In the genomic region with DNA sequence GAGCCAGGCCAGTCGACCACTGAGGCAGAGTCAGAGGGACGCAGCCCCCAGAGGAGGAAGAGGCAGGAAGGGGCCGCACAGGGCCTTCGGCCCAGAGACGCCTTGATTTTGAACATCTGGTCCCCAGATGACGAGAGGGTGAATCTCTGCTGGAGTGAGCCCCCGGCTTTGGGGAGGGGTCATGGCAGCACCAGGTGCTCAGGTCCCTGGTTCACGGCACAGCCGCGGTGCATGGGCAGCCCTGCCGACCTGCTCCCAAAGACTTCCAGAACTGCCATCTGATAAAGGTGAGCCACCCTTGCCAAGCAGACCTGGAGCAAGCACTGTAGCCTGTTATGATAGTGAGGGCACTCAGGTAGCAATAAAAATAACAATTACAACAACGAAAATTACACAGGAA, we compare ENCODE assay signal across 22 cellular contexts. TPM values are rescaled to one million over a fixed set of nuclear protein-coding genes. Genes with fewer than 3 reads are reported as not detected.
DNase-seq lines count a peak whose midpoint lies in the region; ATAC-seq and TF ChIP-seq lines count a peak whose summit lies in the region.
"Had no signal": no experiment of that assay in that cellular context is flagged by ENCODE, and none has a peak within 500 bp of the region (broad histone marks: within the 10 kb centered on the region; RNA-seq: fewer than 3 reads in every experiment).

No MANE protein-coding gene starts in this region.

- H3K9me3 Mint-ChIP-seq in activated CD4-positive, alpha-beta T cell treated with anti-CD3 and anti-CD28 coated beads, Interleukin-2, amount 10 ng/mL, durations not matched to agents 24 days and 14 days: no peaks in the 10 kb centered on the region
- H3K9me3 Mint-ChIP-seq in WTC11: no peaks in the 10 kb centered on the region
- H3K9me3 Mint-ChIP-seq: activated T-helper 2 cell treated with anti-CD3 and anti-CD28 coated beads, Interferon-gamma antibody, Interleukin-2, Interleukin-4, amounts not matched to agents 10 μg/mL and 5 μg/mL and 100 μg/mL, durations not matched to agents 14 hours and 24 hours and 36 hours had no signal

- peaks cover 45% of the 10 kb centered on the region for H3K36me3 ChIP-seq in neutrophil
- H3K36me3 ChIP-seq in mucosa of descending colon (ENCODE audit: low read depth): no peaks in the 10 kb centered on the region
- H3K36me3 ChIP-seq: breast epithelium, uterus had no signal

- peaks cover 46% of the 10 kb centered on the region for H3K36me3 Mint-ChIP-seq in activated CD4-positive, alpha-beta T cell treated with anti-CD3 and anti-CD28 coated beads, Interleukin-2, amount 10 ng/mL, durations not matched to agents 24 days and 14 days (ENCODE audit: low read depth)
- peaks cover 62% of the 10 kb centered on the region for H3K36me3 Mint-ChIP-seq in WTC11

- intact Hi-C loops in activated CD4-positive, alpha-beta T cell treated with anti-CD3 and anti-CD28 coated beads, Interleukin-2, amount 10 ng/mL, durations not matched to agents 24 days and 14 days (cut with micrococcal nuclease): no loop called here
- intact Hi-C loops in mucosa of descending colon (cut with DNase I, micrococcal nuclease): no loop called here

- TF ChIP-seq CTCF in GM12864 (IDR thresholded peaks at IDR 0.05; ENCODE audit: low read depth, low read length, missing control alignments) (no peak), WTC11 (IDR thresholded peaks at IDR 0.05) (no peak), neutrophil (IDR thresholded peaks at IDR 0.05) (no peak), mucosa of descending colon (IDR thresholded peaks at IDR 0.05) (no peak)

- peak overlapping the region; percentile 64 for H3K4me3 ChIP-seq in GM12864 (ENCODE audit: low read depth, low read length)
- peak overlapping the region; percentile 71 to 74 for H3K4me3 ChIP-seq in neutrophil (ENCODE audit: low read depth in 1 of 2, low read length in 1 of 2)
- H3K4me3 ChIP-seq in mucosa of descending colon: no peak overlapping the region
- H3K4me3 ChIP-seq: adrenal gland, breast epithelium, coronary artery, right atrium auricular region, uterus had no signal

- CTCF ChIA-PET in WTC11 (lab: Charles Lee): no interaction called here

- POLR2A ChIA-PET in WTC11 (lab: Charles Lee): no interaction called here

- peak overlapping the region; percentile 99 for H3K27ac ChIP-seq in neutrophil
- H3K27ac ChIP-seq: breast epithelium, coronary artery, right atrium auricular region, uterus had no signal

- H3K9me3 ChIP-seq in neutrophil: no peaks in the 10 kb centered on the region
- H3K9me3 ChIP-seq in mucosa of descending colon: no peaks in the 10 kb centered on the region
- H3K9me3 ChIP-seq: adrenal gland, breast epithelium, right atrium auricular region, uterus had no signal

- H3K27me3 ChIP-seq in neutrophil: no peaks in the 10 kb centered on the region
- H3K27me3 ChIP-seq: adrenal gland, breast epithelium, right atrium auricular region, uterus had no signal

- no peak for DNase-seq in activated CD4-positive, alpha-beta T cell treated with anti-CD3 and anti-CD28 coated beads, Interleukin-2, amount 10 ng/mL, durations not matched to agents 24 days and 14 days
- no peak for DNase-seq in activated CD4-positive, alpha-beta T cell treated with anti-CD3 and anti-CD28 coated beads, Interleukin-2, amount 50 U/mL, for 4 hours
- no peak for DNase-seq in GM12864 (ENCODE audit: low read depth)
- no peak for DNase-seq in WTC11 (ENCODE audit: low spot score)
- DNase-seq in mucosa of descending colon: no peak
- no peak for DNase-seq in amniotic stem cell (lab: John Stamatoyannopoulos, UW)
- DNase-seq: activated CD8-positive, alpha-beta T cell treated with anti-CD3 and anti-CD28 coated beads, Interleukin-2, amount 10 ng/mL, durations not matched to agents 7 days and 5 days; adrenal gland; left ventricle myocardium superior; NCI-H146; SHP77; stimulated activated CD4-positive, alpha-beta T cell treated with anti-CD3 and anti-CD28 coated beads, Interleukin-12 subunit alpha, Interleukin-12 subunit beta, amount 100 ng/mL, for 4 hours; uterus had no signal

- ATAC-seq in WTC11: no peak
- ATAC-seq in HG03175 (IDR thresholded peaks at IDR 0.05; ENCODE audit: unreplicated experiment): no peak
- ATAC-seq in mucosa of descending colon: no peak
- ATAC-seq: activated CD8-positive, alpha-beta T cell treated with anti-CD3 and anti-CD28 coated beads, Interleukin-2, amount 10 ng/mL, durations not matched to agents 7 days and 5 days had no signal

- peaks cover 75 to 81% of the 10 kb centered on the region in 2 experiments for H3K4me1 ChIP-seq in neutrophil (ENCODE audit: control insufficient read depth in 1 of 2, insufficient read depth in 1 of 2, low read depth in 1 of 2, low read length in 1 of 2)
- no peaks in the 10 kb centered on the region for H3K4me1 ChIP-seq in mucosa of descending colon (ENCODE audit: low read depth)
- H3K4me1 ChIP-seq: adrenal gland, breast epithelium, right atrium auricular region had no signal

- H3K27me3 Mint-ChIP-seq in activated CD4-positive, alpha-beta T cell treated with anti-CD3 and anti-CD28 coated beads, Interleukin-2, amount 10 ng/mL, durations not matched to agents 24 days and 14 days: no peaks in the 10 kb centered on the region
- no peaks in the 10 kb centered on the region for H3K27me3 Mint-ChIP-seq in WTC11 (ENCODE audit: low read depth)

- H3K27ac Mint-ChIP-seq in activated CD4-positive, alpha-beta T cell treated with anti-CD3 and anti-CD28 coated beads, Interleukin-2, amount 10 ng/mL, durations not matched to agents 24 days and 14 days: peak overlapping the region; percentile 25
- H3K27ac Mint-ChIP-seq in WTC11: 0 out of 2 replicates have a peak overlapping the region, but pooled peaks have one; percentile 27
- H3K27ac Mint-ChIP-seq: activated CD8-positive, alpha-beta T cell treated with anti-CD3 and anti-CD28 coated beads, Interleukin-2, amount 10 ng/mL, durations not matched to agents 7 days and 5 days had no signal

- H3K4me3 Mint-ChIP-seq in activated CD4-positive, alpha-beta T cell treated with anti-CD3 and anti-CD28 coated beads, Interleukin-2, amount 10 ng/mL, durations not matched to agents 24 days and 14 days: no peak overlapping the region
- H3K4me3 Mint-ChIP-seq in WTC11: no peak overlapping the region
- H3K4me3 Mint-ChIP-seq: activated CD8-positive, alpha-beta T cell treated with anti-CD3 and anti-CD28 coated beads, Interleukin-2, amount 10 ng/mL, durations not matched to agents 7 days and 5 days had no signal

- peaks cover 25% of the 10 kb centered on the region for H3K4me1 Mint-ChIP-seq in activated CD4-positive, alpha-beta T cell treated with anti-CD3 and anti-CD28 coated beads, Interleukin-2, amount 10 ng/mL, durations not matched to agents 24 days and 14 days
- H3K4me1 Mint-ChIP-seq in WTC11: no peaks in the 10 kb centered on the region

TF ChIP-seq in WTC11, 78 proteins besides CTCF, POLR2A, EP300 and RAD21:
- TF ChIP-seq, protein P1, sequence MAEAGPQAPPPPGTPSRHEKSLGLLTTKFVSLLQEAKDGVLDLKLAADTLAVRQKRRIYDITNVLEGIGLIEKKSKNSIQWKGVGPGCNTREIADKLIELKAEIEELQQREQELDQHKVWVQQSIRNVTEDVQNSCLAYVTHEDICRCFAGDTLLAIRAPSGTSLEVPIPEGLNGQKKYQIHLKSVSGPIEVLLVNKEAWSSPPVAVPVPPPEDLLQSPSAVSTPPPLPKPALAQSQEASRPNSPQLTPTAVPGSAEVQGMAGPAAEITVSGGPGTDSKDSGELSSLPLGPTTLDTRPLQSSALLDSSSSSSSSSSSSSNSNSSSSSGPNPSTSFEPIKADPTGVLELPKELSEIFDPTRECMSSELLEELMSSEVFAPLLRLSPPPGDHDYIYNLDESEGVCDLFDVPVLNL (CRISPR knock-in tag; IDR thresholded peaks at IDR 0.05; ENCODE audit: borderline replicate concordance, low read depth): no peak
- TF ChIP-seq, protein P2, sequence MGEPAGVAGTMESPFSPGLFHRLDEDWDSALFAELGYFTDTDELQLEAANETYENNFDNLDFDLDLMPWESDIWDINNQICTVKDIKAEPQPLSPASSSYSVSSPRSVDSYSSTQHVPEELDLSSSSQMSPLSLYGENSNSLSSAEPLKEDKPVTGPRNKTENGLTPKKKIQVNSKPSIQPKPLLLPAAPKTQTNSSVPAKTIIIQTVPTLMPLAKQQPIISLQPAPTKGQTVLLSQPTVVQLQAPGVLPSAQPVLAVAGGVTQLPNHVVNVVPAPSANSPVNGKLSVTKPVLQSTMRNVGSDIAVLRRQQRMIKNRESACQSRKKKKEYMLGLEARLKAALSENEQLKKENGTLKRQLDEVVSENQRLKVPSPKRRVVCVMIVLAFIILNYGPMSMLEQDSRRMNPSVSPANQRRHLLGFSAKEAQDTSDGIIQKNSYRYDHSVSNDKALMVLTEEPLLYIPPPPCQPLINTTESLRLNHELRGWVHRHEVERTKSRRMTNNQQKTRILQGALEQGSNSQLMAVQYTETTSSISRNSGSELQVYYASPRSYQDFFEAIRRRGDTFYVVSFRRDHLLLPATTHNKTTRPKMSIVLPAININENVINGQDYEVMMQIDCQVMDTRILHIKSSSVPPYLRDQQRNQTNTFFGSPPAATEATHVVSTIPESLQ (CRISPR knock-in tag; IDR thresholded peaks at IDR 0.05): no peak
- no peak for TF ChIP-seq OVOL2 (CRISPR knock-in tag; IDR thresholded peaks at IDR 0.05; ENCODE audit: borderline replicate concordance)
- TF ChIP-seq ZNF416 (CRISPR knock-in tag; IDR thresholded peaks at IDR 0.05): no peak
- no peak for TF ChIP-seq CREB1 (CRISPR knock-in tag; IDR thresholded peaks at IDR 0.05)
- no peak for TF ChIP-seq ZNF263 (CRISPR knock-in tag; IDR thresholded peaks at IDR 0.05; ENCODE audit: low read depth)
- TF ChIP-seq NR3C1 (CRISPR knock-in tag; conservative IDR thresholded peaks at IDR 0.05; ENCODE audit: low read depth): no peak

RNA-seq across cellular contexts. Expression of a gene that starts 29.8 kb away (rescaled TPM):
- total RNA-seq in activated CD4-positive, alpha-beta T cell treated with anti-CD3 and anti-CD28 coated beads, Interleukin-2, amount 10 ng/mL, durations not matched to agents 24 days and 14 days: 93.2 and 95.6 TPM in 2 replicates
- total RNA-seq in WTC11 (2021) (206 to 215 TPM (median 210 TPM) in 3 replicates), mucosa of descending colon (10 to 100 TPM in 2 of 3 donors, 1 to 10 TPM in 1; 6.7 to 27.2 (median 26.0) TPM)

RNA-seq across cellular contexts. Expression of a gene that starts 48.7 kb away (rescaled TPM):
- not detected in 2 replicates for total RNA-seq in activated CD4-positive, alpha-beta T cell treated with anti-CD3 and anti-CD28 coated beads, Interleukin-2, amount 10 ng/mL, durations not matched to agents 24 days and 14 days
- total RNA-seq in WTC11 (2021): 0.53 to 0.74 TPM (median 0.64 TPM) in 3 replicates
- not detected for total RNA-seq in mucosa of descending colon
- total RNA-seq: A172; activated CD8-positive, alpha-beta T cell treated with anti-CD3 and anti-CD28 coated beads, Interleukin-2, amount 10 ng/mL, durations not matched to agents 7 days and 5 days; activated T-helper 2 cell treated with anti-CD3 and anti-CD28 coated beads, Interferon-gamma antibody, Interleukin-2, Interleukin-4, amounts not matched to agents 10 μg/mL and 5 μg/mL and 100 μg/mL, durations not matched to agents 14 hours and 24 hours and 36 hours; adrenal gland; left ventricle myocardium superior; osteoblast; T-helper 1 cell treated with Interleukin-12 subunit alpha and Interleukin-12 subunit beta and Interleukin-4 antibody, amounts not matched to agents 30 ng/mL and 1 ng/mL, for 36 hours had no signal
